13 cellular contexts compared by ENCODE assay signal in genomic region chr12:112261559-112261958, GRCh38.
DNase-seq lines count a peak whose midpoint lies in the region; ATAC-seq and TF ChIP-seq lines count a peak whose summit lies in the region.
"Had no signal": no experiment of that assay in that cellular context is flagged by ENCODE, and none has a peak within 500 bp of the region (broad histone marks: within the 10 kb centered on the region; RNA-seq: fewer than 3 reads in every experiment).

No MANE protein-coding gene starts in this region.

- H4K20me1 ChIP-seq in neural progenitor cell (ENCODE audit: low read depth) = no peaks in the 10 kb centered on the region

- no peaks in the 10 kb centered on the region for H3K4me1 Mint-ChIP-seq in neural progenitor cell
- H3K4me1 Mint-ChIP-seq: memory B cell had no signal

- no peak overlapping the region for H3K27ac ChIP-seq in neural progenitor cell
- H3K27ac ChIP-seq: skin epidermis had no signal

- no peaks in the 10 kb centered on the region for H3K9me3 Mint-ChIP-seq in neural progenitor cell
- H3K9me3 Mint-ChIP-seq: memory B cell had no signal

- no peak overlapping the region for H3K27ac Mint-ChIP-seq in neural progenitor cell
- H3K27ac Mint-ChIP-seq: activated naive CD8-positive, alpha-beta T cell; memory B cell had no signal

- TF ChIP-seq CTCF in NB4 (IDR thresholded peaks at IDR 0.05; ENCODE audit: low read depth, low read length) (peak; percentile 24), neural progenitor cell (IDR thresholded peaks at IDR 0.05) (peak; percentile 48), foreskin fibroblast (IDR thresholded peaks at IDR 0.05; ENCODE audit: low read depth, low read length) (no peak)

- H3K79me2 ChIP-seq in neural progenitor cell (ENCODE audit: low read depth) = no peaks in the 10 kb centered on the region

- H2AFZ ChIP-seq in neural progenitor cell (replicated peaks) = no peak overlapping the region

- TF ChIP-seq POLR2A in NB4 (IDR thresholded peaks at IDR 0.05; ENCODE audit: extremely low read depth, insufficient read length) = no peak

- no peaks in the 10 kb centered on the region for H3K27me3 ChIP-seq in neural progenitor cell

- no peaks in the 10 kb centered on the region for H3K27me3 Mint-ChIP-seq in neural progenitor cell (ENCODE audit: insufficient read depth, low read depth)
- H3K27me3 Mint-ChIP-seq: activated naive CD8-positive, alpha-beta T cell; memory B cell had no signal

- H3K36me3 Mint-ChIP-seq in neural progenitor cell = peaks cover 7% of the 10 kb centered on the region

- DNase-seq in DMS53 (lab: John Stamatoyannopoulos, UW) = peak; percentile 44
- DNase-seq in DMS53 treated with DMSO at 0.1 percent for 48 hours (lab: John Stamatoyannopoulos, UW; ENCODE audit: unreplicated experiment) = no peak
- no peak for DNase-seq in NB4 (ENCODE audit: low read depth)
- DNase-seq in dermis blood vessel endothelial cell = peak; percentile 3
- DNase-seq in neural progenitor cell (ENCODE audit: low spot score) = peak; percentile 27
- no peak for DNase-seq in foreskin fibroblast
- DNase-seq: NCI-H1930; stimulated activated CD8-positive, alpha-beta memory T cell treated with anti-CD3 and anti-CD28 coated beads, Interleukin-4, amount 100 ng/mL, for 48 hours had no signal

- H3K36me3 ChIP-seq in neural progenitor cell = peaks cover 10% of the 10 kb centered on the region

- ATAC-seq in HG03108 (IDR thresholded peaks at IDR 0.05; ENCODE audit: unreplicated experiment) (no peak), HG02973 (IDR thresholded peaks at IDR 0.05; ENCODE audit: unreplicated experiment) (no peak)

- no peaks in the 10 kb centered on the region for H3K4me1 ChIP-seq in neural progenitor cell

- H3K9me3 ChIP-seq in neural progenitor cell (ENCODE audit: low read depth) = no peaks in the 10 kb centered on the region

- no peak overlapping the region for H3K9ac ChIP-seq in neural progenitor cell

- H3F3A ChIP-seq in neural progenitor cell (ENCODE audit: low read depth) = no peaks in the 10 kb centered on the region

- no peak overlapping the region for H3K4me3 ChIP-seq in NB4 (ENCODE audit: low read depth, low read length)
- H3K4me3 ChIP-seq in neural progenitor cell = no peak overlapping the region
- no peak overlapping the region for H3K4me3 ChIP-seq in foreskin fibroblast (ENCODE audit: low read depth in 1 of 2, low read length in 2 of 2)
- H3K4me3 ChIP-seq: skin epidermis had no signal

- no peak overlapping the region for H3K4me2 ChIP-seq in neural progenitor cell

- H3K4me3 Mint-ChIP-seq in neural progenitor cell = no peak overlapping the region
- H3K4me3 Mint-ChIP-seq: activated naive CD8-positive, alpha-beta T cell; memory B cell had no signal

Comparison
In these comparisons a context has a peak if more than half of its experiments do, and no peak if none do; other contexts are left out.
1. DNase-seq: peak in DMS53 (single experiment), dermis blood vessel endothelial cell (single experiment) and neural progenitor cell (single experiment); none in DMS53 treated with DMSO at 0.1 percent for 48 hours (single experiment), NB4 (single experiment) and foreskin fibroblast (0 of 2).